29 cellular contexts compared by ENCODE assay signal in the genomic region with DNA sequence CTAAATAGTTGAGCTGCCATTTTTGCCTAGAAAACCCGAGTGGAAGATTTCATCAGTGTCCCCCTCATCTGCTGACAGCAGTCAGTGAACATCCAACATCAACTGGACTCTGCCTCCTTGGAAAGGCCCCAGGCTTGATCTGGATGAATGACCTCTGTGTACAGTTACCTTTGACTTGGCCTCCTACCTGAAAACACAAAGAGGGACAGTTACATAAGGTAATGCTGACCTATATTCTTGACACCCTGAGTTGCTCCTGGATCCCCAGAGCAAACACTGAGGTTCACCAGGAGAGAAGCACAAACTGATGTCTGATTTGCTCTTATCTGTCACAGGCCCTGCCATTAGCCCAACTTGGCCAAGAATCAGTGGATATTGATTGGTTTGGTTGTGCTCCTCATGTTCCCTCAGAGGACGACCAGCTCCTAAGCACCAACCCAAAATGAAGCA.
"Had no signal": no experiment of that assay in that cellular context is flagged by ENCODE, and none has a peak within 500 bp of the region (broad histone marks: within the 10 kb centered on the region; RNA-seq: fewer than 3 reads in every experiment).

No MANE protein-coding gene starts in this region.

- DNase-seq: activated CD4-positive, alpha-beta memory T cell treated with anti-CD3 and anti-CD28 coated beads, Interleukin-2, amount 10 ng/mL, durations not matched to agents 7 days and 5 days; activated CD4-positive, alpha-beta T cell treated with anti-CD3 and anti-CD28 coated beads for 1 hour; activated CD4-positive, alpha-beta T cell treated with anti-CD3 and anti-CD28 coated beads for 4 hours; activated CD4-positive, alpha-beta T cell treated with anti-CD3 and anti-CD28 coated beads, Interleukin-2, amount 10 ng/mL, durations not matched to agents 7 days and 5 days; activated CD4-positive, alpha-beta T cell treated with anti-CD3 and anti-CD28 coated beads, Interleukin-2, amount 50 U/mL, for 4 hours; activated CD8-positive, alpha-beta memory T cell treated with anti-CD3 and anti-CD28 coated beads, Interleukin-2, amount 50 U/mL, for 48 hours; activated gamma-delta T cell; activated naive CD4-positive, alpha-beta T cell; activated naive CD4-positive, alpha-beta T cell treated with anti-CD3 and anti-CD28 coated beads, Interleukin-2, amount 10 ng/mL, durations not matched to agents 7 days and 5 days; activated naive CD8-positive, alpha-beta T cell treated with anti-CD3 and anti-CD28 coated beads, Interleukin-2, amount 10 ng/mL, durations not matched to agents 7 days and 5 days; activated T-cell treated with anti-CD3 and anti-CD28 coated beads for 4 hours; activated T-cell treated with anti-CD3 and anti-CD28 coated beads, Interleukin-2, amount 50 U/mL, for 24 hours; activated T-cell treated with anti-CD3 and anti-CD28 coated beads, Interleukin-2, amount 50 U/mL, for 72 hours; dorsolateral prefrontal cortex; effector memory CD4-positive, alpha-beta T cell; endodermal cell; foreskin fibroblast; T-helper 1 cell; T-helper 17 cell; T1000 had no signal

- H3K4me1 Mint-ChIP-seq: activated CD4-positive, alpha-beta memory T cell treated with anti-CD3 and anti-CD28 coated beads, Interleukin-2, amount 10 ng/mL, durations not matched to agents 7 days and 5 days; activated naive CD4-positive, alpha-beta T cell treated with anti-CD3 and anti-CD28 coated beads, Interleukin-2, amount 10 ng/mL, durations not matched to agents 7 days and 5 days; activated naive CD8-positive, alpha-beta T cell treated with anti-CD3 and anti-CD28 coated beads, Interleukin-2, amount 10 ng/mL, durations not matched to agents 7 days and 5 days; central memory CD8-positive, alpha-beta T cell had no signal

- H3K4me1 ChIP-seq: ascending aorta, breast epithelium had no signal

- H3K27me3 ChIP-seq: ascending aorta, breast epithelium, dorsolateral prefrontal cortex had no signal

- H3K27ac Mint-ChIP-seq: activated CD4-positive, alpha-beta memory T cell treated with anti-CD3 and anti-CD28 coated beads, Interleukin-2, amount 10 ng/mL, durations not matched to agents 7 days and 5 days; activated CD4-positive, alpha-beta T cell treated with anti-CD3 and anti-CD28 coated beads, Interleukin-2, amount 10 ng/mL, durations not matched to agents 7 days and 5 days; activated naive CD4-positive, alpha-beta T cell treated with anti-CD3 and anti-CD28 coated beads, Interleukin-2, amount 10 ng/mL, durations not matched to agents 7 days and 5 days; activated naive CD4-positive, alpha-beta T cell treated with anti-CD3 and anti-CD28 coated beads, Interleukin-2, amount 50 U/mL, for 72 hours; activated naive CD8-positive, alpha-beta T cell treated with anti-CD3 and anti-CD28 coated beads, Interleukin-2, amount 10 ng/mL, durations not matched to agents 7 days and 5 days; activated T-cell treated with anti-CD3 and anti-CD28 coated beads, Interleukin-2, amount 50 U/mL, for 24 hours; activated T-cell treated with anti-CD3 and anti-CD28 coated beads, Interleukin-2, amount 50 U/mL, for 72 hours; brain; dendritic cell treated with granulocyte-macrophage colony-stimulating factor and Interleukin-4, amounts not matched to agents 40 ng/mL and 50 ng/mL, for 4 days; endodermal cell; T-helper 17 cell; T-helper 2 cell treated with Interferon-gamma antibody and Interleukin-4, amounts not matched to agents 5 μg/mL and 100 μg/mL, for 36 hours had no signal

- H3K27me3 Mint-ChIP-seq: activated CD4-positive, alpha-beta T cell treated with anti-CD3 and anti-CD28 coated beads, Interleukin-2, amount 10 ng/mL, durations not matched to agents 7 days and 5 days; activated naive CD4-positive, alpha-beta T cell treated with anti-CD3 and anti-CD28 coated beads, Interleukin-2, amount 10 ng/mL, durations not matched to agents 7 days and 5 days; dendritic cell treated with granulocyte-macrophage colony-stimulating factor and Interleukin-4, amounts not matched to agents 40 ng/mL and 50 ng/mL, for 4 days had no signal

- ATAC-seq: activated naive CD4-positive, alpha-beta T cell treated with anti-CD3 and anti-CD28 coated beads, Interleukin-2, amount 50 U/mL, for 72 hours; activated T-cell treated with anti-CD3 and anti-CD28 coated beads, Interleukin-2, amount 50 U/mL, for 72 hours; esophagus mucosa; T-helper 17 cell had no signal

- H3K36me3 Mint-ChIP-seq: activated naive CD4-positive, alpha-beta T cell treated with anti-CD3 and anti-CD28 coated beads, Interleukin-2, amount 10 ng/mL, durations not matched to agents 7 days and 5 days; activated naive CD4-positive, alpha-beta T cell treated with anti-CD3 and anti-CD28 coated beads, Interleukin-2, amount 50 U/mL, for 72 hours; activated naive CD8-positive, alpha-beta T cell treated with anti-CD3 and anti-CD28 coated beads, Interleukin-2, amount 10 ng/mL, durations not matched to agents 7 days and 5 days; brain had no signal

- H3K4me3 ChIP-seq: ascending aorta, breast epithelium, coronary artery, dorsolateral prefrontal cortex had no signal

- H3K9me3 ChIP-seq: ascending aorta, breast epithelium had no signal

- H3K9me3 Mint-ChIP-seq: activated CD4-positive, alpha-beta memory T cell treated with anti-CD3 and anti-CD28 coated beads, Interleukin-2, amount 10 ng/mL, durations not matched to agents 7 days and 5 days; activated CD4-positive, alpha-beta T cell treated with anti-CD3 and anti-CD28 coated beads, Interleukin-2, amount 10 ng/mL, durations not matched to agents 7 days and 5 days; activated naive CD4-positive, alpha-beta T cell treated with anti-CD3 and anti-CD28 coated beads, Interleukin-2, amount 10 ng/mL, durations not matched to agents 7 days and 5 days; activated naive CD4-positive, alpha-beta T cell treated with anti-CD3 and anti-CD28 coated beads, Interleukin-2, amount 50 U/mL, for 72 hours; activated naive CD8-positive, alpha-beta T cell treated with anti-CD3 and anti-CD28 coated beads, Interleukin-2, amount 10 ng/mL, durations not matched to agents 7 days and 5 days; activated T-cell treated with anti-CD3 and anti-CD28 coated beads, Interleukin-2, amount 50 U/mL, for 24 hours; activated T-cell treated with anti-CD3 and anti-CD28 coated beads, Interleukin-2, amount 50 U/mL, for 72 hours; central memory CD8-positive, alpha-beta T cell; dendritic cell treated with granulocyte-macrophage colony-stimulating factor and Interleukin-4, amounts not matched to agents 40 ng/mL and 50 ng/mL, for 4 days; endodermal cell; T-helper 2 cell treated with Interferon-gamma antibody and Interleukin-4, amounts not matched to agents 5 μg/mL and 100 μg/mL, for 36 hours had no signal

- H3K4me3 Mint-ChIP-seq: activated CD4-positive, alpha-beta memory T cell treated with anti-CD3 and anti-CD28 coated beads, Interleukin-2, amount 10 ng/mL, durations not matched to agents 7 days and 5 days; activated CD4-positive, alpha-beta T cell treated with anti-CD3 and anti-CD28 coated beads, Interleukin-2, amount 10 ng/mL, durations not matched to agents 7 days and 5 days; activated naive CD4-positive, alpha-beta T cell treated with anti-CD3 and anti-CD28 coated beads, Interleukin-2, amount 10 ng/mL, durations not matched to agents 7 days and 5 days; activated naive CD8-positive, alpha-beta T cell treated with anti-CD3 and anti-CD28 coated beads, Interleukin-2, amount 10 ng/mL, durations not matched to agents 7 days and 5 days; activated T-cell treated with anti-CD3 and anti-CD28 coated beads, Interleukin-2, amount 50 U/mL, for 24 hours; activated T-cell treated with anti-CD3 and anti-CD28 coated beads, Interleukin-2, amount 50 U/mL, for 72 hours; brain; central memory CD8-positive, alpha-beta T cell; dendritic cell treated with granulocyte-macrophage colony-stimulating factor and Interleukin-4, amounts not matched to agents 40 ng/mL and 50 ng/mL, for 4 days; endodermal cell; T-helper 17 cell; T-helper 2 cell treated with Interferon-gamma antibody and Interleukin-4, amounts not matched to agents 5 μg/mL and 100 μg/mL, for 36 hours had no signal

- H3K36me3 ChIP-seq: ascending aorta, breast epithelium had no signal

- H3K27ac ChIP-seq: ascending aorta, breast epithelium, coronary artery, dorsolateral prefrontal cortex had no signal
